7 cellular contexts compared by ENCODE assay signal in genomic region chr17:75689441-75689873, GRCh38. TPM values are rescaled to one million over a fixed set of nuclear protein-coding genes. Genes with fewer than 3 reads are reported as not detected.
DNase-seq lines count a peak whose midpoint lies in the region; ATAC-seq and TF ChIP-seq lines count a peak whose summit lies in the region.

No MANE protein-coding gene starts in this region.

- H3K27ac Mint-ChIP-seq in H9 = peak overlapping the region in 2 of 3 experiments; percentile 44 to 91; a peak in 3 of 7 replicates
- H3K27ac Mint-ChIP-seq in T-helper 2 cell treated with Interferon-gamma antibody and Interleukin-4, amounts not matched to agents 5 μg/mL and 100 μg/mL, for 36 hours = peak overlapping the region; percentile 84
- H3K27ac Mint-ChIP-seq in endothelial cell (ENCODE audit: unreplicated experiment) = no peak overlapping the region
- peak overlapping the region; percentile 78 to 93 for H3K27ac Mint-ChIP-seq in stimulated activated naive CD8-positive, alpha-beta T cell treated with anti-CD3 and anti-CD28 coated beads, Interleukin-15, amount 100 ng/mL, for 72 hours

- H3K36me3 Mint-ChIP-seq in H9 (ENCODE audit: insufficient read depth in 1 of 3, low read depth in 3 of 3) (peaks cover under 1 to 12% (median 8%) of the 10 kb centered on the region in 3 experiments; a peak in 5 of 7 replicates), endothelial cell (ENCODE audit: low read depth, unreplicated experiment) (peaks cover 22% of the 10 kb centered on the region)
- peaks cover 24% of the 10 kb centered on the region for H3K36me3 Mint-ChIP-seq in T-helper 2 cell treated with Interferon-gamma antibody and Interleukin-4, amounts not matched to agents 5 μg/mL and 100 μg/mL, for 36 hours (ENCODE audit: low read depth)

- no peak overlapping the region for H3K18ac ChIP-seq in H9 (ENCODE audit: insufficient read length, low read depth, low read length)

- no peaks in the 10 kb centered on the region for H3K4me1 ChIP-seq in H9 (ENCODE audit: insufficient read depth, low read length)

- no peak overlapping the region for H3T11ph ChIP-seq in H9 (ENCODE audit: low read length)

- H2BK15ac ChIP-seq in H9 (ENCODE audit: low read depth, low read length) = no peak overlapping the region

- DNase-seq in H9 = no peak
- peak; percentile 34 for DNase-seq in T-helper 2 cell treated with Interferon-gamma antibody and Interleukin-4, amounts not matched to agents 5 μg/mL and 100 μg/mL, for 36 hours (ENCODE audit: low spot score)
- DNase-seq in endothelial cell (ENCODE audit: low spot score) = no peak
- DNase-seq in stimulated activated naive CD8-positive, alpha-beta T cell treated with anti-CD3 and anti-CD28 coated beads, Interleukin-15, amount 100 ng/mL, for 72 hours = peak; percentile 29 to 70
- no peak for DNase-seq in NCI-H2107 (lab: John Stamatoyannopoulos, UW)
- no peak for DNase-seq in HEK293T (ENCODE audit: extremely low spot score)

- no CpG with 5 or more reads among the region's 6 CpGs for WGBS in H9 (ENCODE audit: extremely low coverage, insufficient read length, low lambda C conversion rate)

- no peaks in the 10 kb centered on the region for H3K27me3 ChIP-seq in H9 (ENCODE audit: insufficient read depth, low read length)

- POLR2A ChIA-PET in HEK293T (lab: Yijun Ruan, JAX) = no interaction called here

- no peaks in the 10 kb centered on the region for H4K20me1 ChIP-seq in H9 (ENCODE audit: control insufficient read depth, insufficient read depth, insufficient read length)

- H3K56ac ChIP-seq in H9 (ENCODE audit: insufficient read length, low read depth, low read length) = no peak overlapping the region

- H2BK5ac ChIP-seq in H9 (ENCODE audit: insufficient read length, low read length) = no peak overlapping the region

- H4K5ac ChIP-seq in H9 (ENCODE audit: insufficient read length, low read depth, low read length) = no peak overlapping the region

- no peaks in the 10 kb centered on the region; the same call in 1 of the 2 replicates for H3K79me2 ChIP-seq in H9 (ENCODE audit: insufficient read depth, low read length)

- ATAC-seq in stimulated activated naive CD8-positive, alpha-beta T cell treated with anti-CD3 and anti-CD28 coated beads, Interleukin-15, amount 100 ng/mL, for 72 hours = peak; percentile 86
- ATAC-seq in HG03025 (IDR thresholded peaks at IDR 0.05; ENCODE audit: low FRiP score, unreplicated experiment) = no peak

- no peaks in the 10 kb centered on the region for H3K79me1 ChIP-seq in H9 (ENCODE audit: insufficient read depth, low read depth, low read length, poor library complexity, severe bottlenecking)

- H2BK12ac ChIP-seq in H9 (ENCODE audit: insufficient read length, low read depth, low read length) = no peak overlapping the region

- H2AFZ ChIP-seq in H9 (ENCODE audit: low read length) = no peak overlapping the region

- H2BK120ac ChIP-seq in H9 (ENCODE audit: low read depth, low read length, poor library complexity, severe bottlenecking) = no peak overlapping the region

- H3K4me1 Mint-ChIP-seq in H9 = peaks cover 30 to 44% of the 10 kb centered on the region in 2 experiments
- H3K4me1 Mint-ChIP-seq in T-helper 2 cell treated with Interferon-gamma antibody and Interleukin-4, amounts not matched to agents 5 μg/mL and 100 μg/mL, for 36 hours (ENCODE audit: low read depth) = peaks cover 34% of the 10 kb centered on the region
- H3K4me1 Mint-ChIP-seq in endothelial cell (ENCODE audit: unreplicated experiment) = peaks cover 53% of the 10 kb centered on the region
- peaks cover 75% of the 10 kb centered on the region for H3K4me1 Mint-ChIP-seq in stimulated activated naive CD8-positive, alpha-beta T cell treated with anti-CD3 and anti-CD28 coated beads, Interleukin-15, amount 100 ng/mL, for 72 hours

- CTCF ChIA-PET in HEK293T (lab: Yijun Ruan, JAX) = no interaction called here

- no peak overlapping the region for H3K4ac ChIP-seq in H9 (ENCODE audit: low read depth, low read length)

- no peak overlapping the region for H2AK5ac ChIP-seq in H9 (ENCODE audit: insufficient read length, low read length)

- no peak overlapping the region for H3K9ac ChIP-seq in H9 (ENCODE audit: extremely low read depth, insufficient read length, low read length)

- no peak for TF ChIP-seq CTCF in H9 (conservative IDR thresholded peaks at IDR 0.05)
- TF ChIP-seq CTCF in endothelial cell (IDR thresholded peaks at IDR 0.05; ENCODE audit: unreplicated experiment) = no peak

- H3K23me2 ChIP-seq in H9 (ENCODE audit: insufficient read length, low read depth, low read length, poor library complexity, severe bottlenecking) = no peaks in the 10 kb centered on the region

- H3K23ac ChIP-seq in H9 (ENCODE audit: insufficient read length, low read depth, low read length) = no peak overlapping the region

- no peak overlapping the region for H3K27ac ChIP-seq in H9 (ENCODE audit: insufficient read length, low read depth, low read length)

- no peak overlapping the region for H4K8ac ChIP-seq in H9 (replicated peaks; ENCODE audit: insufficient read length, low read depth, low read length)

- no peak overlapping the region for H4K91ac ChIP-seq in H9 (ENCODE audit: insufficient read length, low read depth, low read length)

- H3K27me3 Mint-ChIP-seq in H9 (ENCODE audit: low read depth) = no peaks in the 10 kb centered on the region
- no peaks in the 10 kb centered on the region for H3K27me3 Mint-ChIP-seq in T-helper 2 cell treated with Interferon-gamma antibody and Interleukin-4, amounts not matched to agents 5 μg/mL and 100 μg/mL, for 36 hours (ENCODE audit: low read depth)
- H3K27me3 Mint-ChIP-seq in endothelial cell (ENCODE audit: unreplicated experiment) = peaks cover 9% of the 10 kb centered on the region
- H3K27me3 Mint-ChIP-seq in stimulated activated naive CD8-positive, alpha-beta T cell treated with anti-CD3 and anti-CD28 coated beads, Interleukin-15, amount 100 ng/mL, for 72 hours = no peaks in the 10 kb centered on the region

- no peaks in the 10 kb centered on the region for H3K9me3 ChIP-seq in H9 (ENCODE audit: control insufficient read depth, low read depth, low read length)

- H3K9me3 Mint-ChIP-seq in H9 = no peaks in the 10 kb centered on the region
- no peaks in the 10 kb centered on the region for H3K9me3 Mint-ChIP-seq in T-helper 2 cell treated with Interferon-gamma antibody and Interleukin-4, amounts not matched to agents 5 μg/mL and 100 μg/mL, for 36 hours
- no peaks in the 10 kb centered on the region for H3K9me3 Mint-ChIP-seq in endothelial cell (ENCODE audit: unreplicated experiment)
- H3K9me3 Mint-ChIP-seq in stimulated activated naive CD8-positive, alpha-beta T cell treated with anti-CD3 and anti-CD28 coated beads, Interleukin-15, amount 100 ng/mL, for 72 hours = no peaks in the 10 kb centered on the region

- H3K4me3 Mint-ChIP-seq in H9 (no peak overlapping the region), endothelial cell (ENCODE audit: unreplicated experiment) (peak overlapping the region; percentile 66)
- H3K4me3 Mint-ChIP-seq in T-helper 2 cell treated with Interferon-gamma antibody and Interleukin-4, amounts not matched to agents 5 μg/mL and 100 μg/mL, for 36 hours = peak overlapping the region; percentile 71
- peak overlapping the region; percentile 45 to 68 for H3K4me3 Mint-ChIP-seq in stimulated activated naive CD8-positive, alpha-beta T cell treated with anti-CD3 and anti-CD28 coated beads, Interleukin-15, amount 100 ng/mL, for 72 hours

- no peak overlapping the region for H2BK20ac ChIP-seq in H9 (ENCODE audit: low read depth, low read length, poor library complexity, severe bottlenecking)

- H3K4me2 ChIP-seq in H9 (ENCODE audit: insufficient read depth, insufficient read length, low read length) = no peak overlapping the region

- no peak overlapping the region for H3K14ac ChIP-seq in H9 (ENCODE audit: insufficient read depth, low read length)

TF ChIP-seq in HEK293T, 16 proteins besides CTCF, POLR2A, EP300 and RAD21:
- TF ChIP-seq BHLHE40 (IDR thresholded peaks at IDR 0.05; ENCODE audit: borderline replicate concordance) (no peak), FOXM1 (IDR thresholded peaks at IDR 0.05; ENCODE audit: borderline replicate concordance) (no peak), FOXA1 (IDR thresholded peaks at IDR 0.05) (no peak), ZNF384 (IDR thresholded peaks at IDR 0.05) (no peak), ARNT (IDR thresholded peaks at IDR 0.05) (no peak), LEF1 (IDR thresholded peaks at IDR 0.05; ENCODE audit: borderline replicate concordance) (no peak), HDGF (IDR thresholded peaks at IDR 0.05; ENCODE audit: borderline replicate concordance) (no peak), ELF4 (IDR thresholded peaks at IDR 0.05) (no peak), L3MBTL2 (conservative IDR thresholded peaks at IDR 0.05) (no peak), TARDBP (IDR thresholded peaks at IDR 0.05) (no peak), SUZ12 (IDR thresholded peaks at IDR 0.05) (no peak)

RNA-seq across cellular contexts. Expression of gene SAP30BP, which starts 22.3 kb away (rescaled TPM):
- total RNA-seq in H9 (2021) (82.6 and 89.7 TPM in 2 replicates), endothelial cell (ENCODE audit: unreplicated experiment) (125 TPM)

RNA-seq across cellular contexts. Expression of gene RECQL5, which starts 22.5 kb away (rescaled TPM):
- total RNA-seq in H9 (2021) = 40.0 and 40.1 TPM in 2 replicates
- 40.2 TPM for total RNA-seq in endothelial cell (ENCODE audit: unreplicated experiment)

RNA-seq across cellular contexts. Expression of gene ITGB4, which starts 31.8 kb away (rescaled TPM):
- total RNA-seq in H9 (2021) (3.9 and 5.3 TPM in 2 replicates), endothelial cell (ENCODE audit: unreplicated experiment) (0.54 TPM)

RNA-seq across cellular contexts. Expression of gene SMIM5, which starts 56.2 kb away (rescaled TPM):
- 0.20 and 0.24 TPM in 2 replicates for total RNA-seq in H9 (2021)
- 1.1 TPM for total RNA-seq in endothelial cell (ENCODE audit: unreplicated experiment)

Comparison
In these comparisons a context has a peak if more than half of its experiments do, and no peak if none do; other contexts are left out.
1. DNase-seq: peak in T-helper 2 cell treated with Interferon-gamma antibody and Interleukin-4, amounts not matched to agents 5 μg/mL and 100 μg/mL, for 36 hours (single experiment) and stimulated activated naive CD8-positive, alpha-beta T cell treated with anti-CD3 and anti-CD28 coated beads, Interleukin-15, amount 100 ng/mL, for 72 hours (2 of 2); none in H9 (single experiment), endothelial cell (single experiment), NCI-H2107 (single experiment) and HEK293T (single experiment).
2. H3K4me3 Mint-ChIP-seq: peak in T-helper 2 cell treated with Interferon-gamma antibody and Interleukin-4, amounts not matched to agents 5 μg/mL and 100 μg/mL, for 36 hours (single experiment), endothelial cell (single experiment) and stimulated activated naive CD8-positive, alpha-beta T cell treated with anti-CD3 and anti-CD28 coated beads, Interleukin-15, amount 100 ng/mL, for 72 hours (2 of 2); none in H9 (0 of 2).